Comparison of ENCODE assay signal across 1 cellular context in the genomic region with DNA sequence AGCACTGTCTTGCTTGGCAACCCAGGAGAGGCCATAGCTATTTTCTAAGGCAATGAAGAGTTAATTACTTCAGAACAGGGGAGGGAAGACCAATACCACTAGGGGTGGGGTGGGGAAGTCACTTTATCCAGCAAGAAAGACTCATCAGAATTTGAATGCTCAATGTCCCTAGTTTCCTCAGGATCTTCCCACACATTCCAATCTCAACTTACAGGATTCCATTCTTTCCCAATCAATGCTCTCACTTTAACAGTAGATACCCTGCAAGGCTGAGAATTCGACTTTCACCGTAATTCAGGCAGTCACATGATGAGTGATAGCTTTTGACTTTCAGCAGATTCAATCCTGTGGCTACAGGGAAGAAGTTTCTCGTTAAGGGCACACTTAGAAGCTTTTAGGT.
TF ChIP-seq lines count a peak whose summit lies in the region.

No MANE protein-coding gene starts in this region.

TF ChIP-seq in GM23338, 12 proteins besides CTCF, POLR2A, EP300 and RAD21 (continued from another document):
- TF ChIP-seq, protein P1, sequence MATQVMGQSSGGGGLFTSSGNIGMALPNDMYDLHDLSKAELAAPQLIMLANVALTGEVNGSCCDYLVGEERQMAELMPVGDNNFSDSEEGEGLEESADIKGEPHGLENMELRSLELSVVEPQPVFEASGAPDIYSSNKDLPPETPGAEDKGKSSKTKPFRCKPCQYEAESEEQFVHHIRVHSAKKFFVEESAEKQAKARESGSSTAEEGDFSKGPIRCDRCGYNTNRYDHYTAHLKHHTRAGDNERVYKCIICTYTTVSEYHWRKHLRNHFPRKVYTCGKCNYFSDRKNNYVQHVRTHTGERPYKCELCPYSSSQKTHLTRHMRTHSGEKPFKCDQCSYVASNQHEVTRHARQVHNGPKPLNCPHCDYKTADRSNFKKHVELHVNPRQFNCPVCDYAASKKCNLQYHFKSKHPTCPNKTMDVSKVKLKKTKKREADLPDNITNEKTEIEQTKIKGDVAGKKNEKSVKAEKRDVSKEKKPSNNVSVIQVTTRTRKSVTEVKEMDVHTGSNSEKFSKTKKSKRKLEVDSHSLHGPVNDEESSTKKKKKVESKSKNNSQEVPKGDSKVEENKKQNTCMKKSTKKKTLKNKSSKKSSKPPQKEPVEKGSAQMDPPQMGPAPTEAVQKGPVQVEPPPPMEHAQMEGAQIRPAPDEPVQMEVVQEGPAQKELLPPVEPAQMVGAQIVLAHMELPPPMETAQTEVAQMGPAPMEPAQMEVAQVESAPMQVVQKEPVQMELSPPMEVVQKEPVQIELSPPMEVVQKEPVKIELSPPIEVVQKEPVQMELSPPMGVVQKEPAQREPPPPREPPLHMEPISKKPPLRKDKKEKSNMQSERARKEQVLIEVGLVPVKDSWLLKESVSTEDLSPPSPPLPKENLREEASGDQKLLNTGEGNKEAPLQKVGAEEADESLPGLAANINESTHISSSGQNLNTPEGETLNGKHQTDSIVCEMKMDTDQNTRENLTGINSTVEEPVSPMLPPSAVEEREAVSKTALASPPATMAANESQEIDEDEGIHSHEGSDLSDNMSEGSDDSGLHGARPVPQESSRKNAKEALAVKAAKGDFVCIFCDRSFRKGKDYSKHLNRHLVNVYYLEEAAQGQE (IDR thresholded peaks at IDR 0.05; ENCODE audit: unreplicated experiment) = no peak
- no peak for TF ChIP-seq EZH2phosphoT487 (IDR thresholded peaks at IDR 0.05; ENCODE audit: unreplicated experiment)
- TF ChIP-seq ZNF331 (CRISPR knock-in tag; IDR thresholded peaks at IDR 0.05; ENCODE audit: low read depth) = no peak
- TF ChIP-seq CREB1 (CRISPR knock-in tag; IDR thresholded peaks at IDR 0.05; ENCODE audit: low read depth) = no peak
